1 cellular context compared by ENCODE assay signal in genomic region chr1:223017291-223017690, GRCh38.
TF ChIP-seq lines count a peak whose summit lies in the region.

No MANE protein-coding gene starts in this region.

TF ChIP-seq in GM23338, 12 proteins besides CTCF, POLR2A, EP300 and RAD21 (continued from another document):
- TF ChIP-seq, protein P1, sequence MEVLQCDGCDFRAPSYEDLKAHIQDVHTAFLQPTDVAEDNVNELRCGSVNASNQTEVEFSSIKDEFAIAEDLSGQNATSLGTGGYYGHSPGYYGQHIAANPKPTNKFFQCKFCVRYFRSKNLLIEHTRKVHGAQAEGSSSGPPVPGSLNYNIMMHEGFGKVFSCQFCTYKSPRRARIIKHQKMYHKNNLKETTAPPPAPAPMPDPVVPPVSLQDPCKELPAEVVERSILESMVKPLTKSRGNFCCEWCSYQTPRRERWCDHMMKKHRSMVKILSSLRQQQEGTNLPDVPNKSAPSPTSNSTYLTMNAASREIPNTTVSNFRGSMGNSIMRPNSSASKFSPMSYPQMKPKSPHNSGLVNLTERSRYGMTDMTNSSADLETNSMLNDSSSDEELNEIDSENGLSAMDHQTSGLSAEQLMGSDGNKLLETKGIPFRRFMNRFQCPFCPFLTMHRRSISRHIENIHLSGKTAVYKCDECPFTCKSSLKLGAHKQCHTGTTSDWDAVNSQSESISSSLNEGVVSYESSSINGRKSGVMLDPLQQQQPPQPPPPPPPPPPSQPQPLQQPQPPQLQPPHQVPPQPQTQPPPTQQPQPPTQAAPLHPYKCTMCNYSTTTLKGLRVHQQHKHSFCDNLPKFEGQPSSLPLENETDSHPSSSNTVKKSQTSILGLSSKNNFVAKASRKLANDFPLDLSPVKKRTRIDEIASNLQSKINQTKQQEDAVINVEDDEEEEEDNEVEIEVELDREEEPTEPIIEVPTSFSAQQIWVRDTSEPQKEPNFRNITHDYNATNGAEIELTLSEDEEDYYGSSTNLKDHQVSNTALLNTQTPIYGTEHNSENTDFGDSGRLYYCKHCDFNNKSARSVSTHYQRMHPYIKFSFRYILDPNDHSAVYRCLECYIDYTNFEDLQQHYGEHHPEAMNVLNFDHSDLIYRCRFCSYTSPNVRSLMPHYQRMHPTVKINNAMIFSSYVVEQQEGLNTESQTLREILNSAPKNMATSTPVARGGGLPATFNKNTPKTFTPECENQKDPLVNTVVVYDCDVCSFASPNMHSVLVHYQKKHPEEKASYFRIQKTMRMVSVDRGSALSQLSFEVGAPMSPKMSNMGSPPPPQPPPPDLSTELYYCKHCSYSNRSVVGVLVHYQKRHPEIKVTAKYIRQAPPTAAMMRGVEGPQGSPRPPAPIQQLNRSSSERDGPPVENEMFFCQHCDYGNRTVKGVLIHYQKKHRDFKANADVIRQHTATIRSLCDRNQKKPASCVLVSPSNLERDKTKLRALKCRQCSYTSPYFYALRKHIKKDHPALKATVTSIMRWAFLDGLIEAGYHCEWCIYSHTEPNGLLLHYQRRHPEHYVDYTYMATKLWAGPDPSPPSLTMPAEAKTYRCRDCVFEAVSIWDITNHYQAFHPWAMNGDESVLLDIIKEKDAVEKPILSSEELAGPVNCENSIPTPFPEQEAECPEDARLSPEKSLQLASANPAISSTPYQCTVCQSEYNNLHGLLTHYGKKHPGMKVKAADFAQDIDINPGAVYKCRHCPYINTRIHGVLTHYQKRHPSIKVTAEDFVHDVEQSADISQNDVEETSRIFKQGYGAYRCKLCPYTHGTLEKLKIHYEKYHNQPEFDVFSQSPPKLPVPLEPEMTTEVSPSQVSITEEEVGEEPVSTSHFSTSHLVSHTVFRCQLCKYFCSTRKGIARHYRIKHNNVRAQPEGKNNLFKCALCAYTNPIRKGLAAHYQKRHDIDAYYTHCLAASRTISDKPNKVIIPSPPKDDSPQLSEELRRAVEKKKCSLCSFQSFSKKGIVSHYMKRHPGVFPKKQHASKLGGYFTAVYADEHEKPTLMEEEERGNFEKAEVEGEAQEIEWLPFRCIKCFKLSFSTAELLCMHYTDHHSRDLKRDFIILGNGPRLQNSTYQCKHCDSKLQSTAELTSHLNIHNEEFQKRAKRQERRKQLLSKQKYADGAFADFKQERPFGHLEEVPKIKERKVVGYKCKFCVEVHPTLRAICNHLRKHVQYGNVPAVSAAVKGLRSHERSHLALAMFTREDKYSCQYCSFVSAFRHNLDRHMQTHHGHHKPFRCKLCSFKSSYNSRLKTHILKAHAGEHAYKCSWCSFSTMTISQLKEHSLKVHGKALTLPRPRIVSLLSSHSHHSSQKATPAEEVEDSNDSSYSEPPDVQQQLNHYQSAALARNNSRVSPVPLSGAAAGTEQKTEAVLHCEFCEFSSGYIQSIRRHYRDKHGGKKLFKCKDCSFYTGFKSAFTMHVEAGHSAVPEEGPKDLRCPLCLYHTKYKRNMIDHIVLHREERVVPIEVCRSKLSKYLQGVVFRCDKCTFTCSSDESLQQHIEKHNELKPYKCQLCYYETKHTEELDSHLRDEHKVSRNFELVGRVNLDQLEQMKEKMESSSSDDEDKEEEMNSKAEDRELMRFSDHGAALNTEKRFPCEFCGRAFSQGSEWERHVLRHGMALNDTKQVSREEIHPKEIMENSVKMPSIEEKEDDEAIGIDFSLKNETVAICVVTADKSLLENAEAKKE (CRISPR knock-in tag; IDR thresholded peaks at IDR 0.05): no peak
- no peak for TF ChIP-seq EZH2 (IDR thresholded peaks at IDR 0.05; ENCODE audit: low read depth, unreplicated experiment)
- TF ChIP-seq POLR2AphosphoS5 (IDR thresholded peaks at IDR 0.05; ENCODE audit: low read depth): no peak
- no peak for TF ChIP-seq NANOG (IDR thresholded peaks at IDR 0.05; ENCODE audit: borderline replicate concordance)
- no peak for TF ChIP-seq EZH2phosphoT487 (IDR thresholded peaks at IDR 0.05; ENCODE audit: unreplicated experiment)
- TF ChIP-seq CREB1 (CRISPR knock-in tag; IDR thresholded peaks at IDR 0.05; ENCODE audit: low read depth): no peak
